1 cellular context compared by ENCODE assay signal in genomic region chrX:85851418-85851817, GRCh38.
TF ChIP-seq lines count a peak whose summit lies in the region.

No MANE protein-coding gene starts in this region.

TF ChIP-seq in SK-N-SH treated with all-trans-retinoic acid at 6 μM for 48 hours, 23 proteins besides CTCF, POLR2A, EP300 and RAD21 (continued from another document):
- no peak for TF ChIP-seq ZNF565 (CRISPR knock-in tag; conservative IDR thresholded peaks at IDR 0.05; ENCODE audit: low read depth)
